In genomic region chr1:62590970-62591368, GRCh38 we compare ENCODE assay signal across 20 cellular contexts. TPM values are rescaled to one million over a fixed set of nuclear protein-coding genes. Genes with fewer than 3 reads are reported as not detected.
DNase-seq lines count a peak whose midpoint lies in the region; ATAC-seq and TF ChIP-seq lines count a peak whose summit lies in the region.
"Had no signal": no experiment of that assay in that cellular context is flagged by ENCODE, and none has a peak within 500 bp of the region (broad histone marks: within the 10 kb centered on the region; RNA-seq: fewer than 3 reads in every experiment).

No MANE protein-coding gene starts in this region.

- POLR2A ChIA-PET in HEK293 (lab: Yijun Ruan, JAX) = no interaction called here

- no peaks in the 10 kb centered on the region for H4K20me1 ChIP-seq in H9 (ENCODE audit: control insufficient read depth, insufficient read depth, insufficient read length)
- H4K20me1 ChIP-seq: BLaER1 had no signal

- no peak overlapping the region for H2BK15ac ChIP-seq in H9 (ENCODE audit: low read depth, low read length)

- TF ChIP-seq CTCF in HEK293 (tag by site-specific recombination; IDR thresholded peaks at IDR 0.05) (no peak), VCaP (conservative IDR thresholded peaks at IDR 0.05) (no peak), chondrocyte (IDR thresholded peaks at IDR 0.05) (no peak), osteocyte (IDR thresholded peaks at IDR 0.05) (no peak), H9 (conservative IDR thresholded peaks at IDR 0.05) (no peak), CD14-positive monocyte (IDR thresholded peaks at IDR 0.05) (no peak)

- H2BK5ac ChIP-seq in H9 (ENCODE audit: insufficient read length, low read length) = no peak overlapping the region

- no peaks in the 10 kb centered on the region for H3K9me3 ChIP-seq in HEK293 (ENCODE audit: control insufficient read depth, insufficient read depth, low read depth, low read length)
- H3K9me3 ChIP-seq in H9 (ENCODE audit: control insufficient read depth, low read depth, low read length) = no peaks in the 10 kb centered on the region
- H3K9me3 ChIP-seq: BE2C, BLaER1, Caco-2 had no signal

- no peak overlapping the region for H2BK120ac ChIP-seq in H9 (ENCODE audit: low read depth, low read length, poor library complexity, severe bottlenecking)

- peaks cover 0 to 4% of the 10 kb centered on the region in 2 experiments; a peak in 1 of 3 replicates for H3K36me3 ChIP-seq in HEK293 (ENCODE audit: control insufficient read depth in 2 of 2, insufficient read depth in 1 of 2, low read length in 2 of 2)
- H3K36me3 ChIP-seq: BE2C had no signal

- no peak overlapping the region for H2AK5ac ChIP-seq in H9 (ENCODE audit: insufficient read length, low read length)

- H3K27ac ChIP-seq in HEK293 (ENCODE audit: extremely low read depth, low read depth, low read length) (no peak overlapping the region), VCaP (peak overlapping the region; percentile 78), H9 (ENCODE audit: insufficient read length, low read depth, low read length) (no peak overlapping the region)
- H3K27ac ChIP-seq: BLaER1 had no signal

- no peaks in the 10 kb centered on the region for H3K27me3 Mint-ChIP-seq in chondrocyte (ENCODE audit: low read depth)
- no peaks in the 10 kb centered on the region for H3K27me3 Mint-ChIP-seq in osteocyte (ENCODE audit: unreplicated experiment)
- H3K27me3 Mint-ChIP-seq in H9 (ENCODE audit: low read depth) = no peaks in the 10 kb centered on the region
- H3K27me3 Mint-ChIP-seq in CD14-positive monocyte (ENCODE audit: low read depth in 3 of 3) = peaks cover 0 to 1% (median 0%) of the 10 kb centered on the region in 3 donors
- H3K27me3 Mint-ChIP-seq: CD4-positive, alpha-beta T cell had no signal

- no peak overlapping the region for H3K9ac ChIP-seq in H9 (ENCODE audit: extremely low read depth, insufficient read length, low read length)
- H3K9ac ChIP-seq: BLaER1 had no signal

- no peaks in the 10 kb centered on the region for H3K23me2 ChIP-seq in H9 (ENCODE audit: insufficient read length, low read depth, low read length, poor library complexity, severe bottlenecking)

- peak overlapping the region; percentile 81 for H3K27ac Mint-ChIP-seq in chondrocyte (ENCODE audit: unreplicated experiment)
- peak overlapping the region; percentile 71 for H3K27ac Mint-ChIP-seq in osteocyte (ENCODE audit: unreplicated experiment)
- H3K27ac Mint-ChIP-seq in H9 = no peak overlapping the region
- no peak overlapping the region for H3K27ac Mint-ChIP-seq in CD14-positive monocyte
- H3K27ac Mint-ChIP-seq: CD4-positive, alpha-beta T cell; CD8-positive, alpha-beta T cell had no signal

- H3K56ac ChIP-seq in H9 (ENCODE audit: insufficient read length, low read depth, low read length) = no peak overlapping the region

- H2AFZ ChIP-seq in H9 (ENCODE audit: low read length) = no peak overlapping the region

- WGBS in H9 (ENCODE audit: extremely low coverage, insufficient read length, low lambda C conversion rate) = no CpG with 5 or more reads among the region's 1 CpG

- H3T11ph ChIP-seq in H9 (ENCODE audit: low read length) = no peak overlapping the region

- peaks cover 6% of the 10 kb centered on the region; the same call in 1 of the 2 replicates for H3K4me1 ChIP-seq in HEK293 (ENCODE audit: control insufficient read depth, insufficient read depth, low read length)
- no peaks in the 10 kb centered on the region for H3K4me1 ChIP-seq in H9 (ENCODE audit: insufficient read depth, low read length)
- H3K4me1 ChIP-seq: BE2C, BLaER1 had no signal

- no peak for DNase-seq in chondrocyte (ENCODE audit: low spot score)
- no peak for DNase-seq in osteocyte (ENCODE audit: extremely low spot score, unreplicated experiment)
- no peak for DNase-seq in middle frontal gyrus (ENCODE audit: extremely low spot score, low spot score)
- DNase-seq in H9 = no peak
- DNase-seq in CD14-positive monocyte (ENCODE audit: low spot score) = no peak
- DNase-seq: 8988T; BE2C; C1 segment of cervical spinal cord; Caco-2; Calu3; CD4-positive, alpha-beta T cell; CD8-positive, alpha-beta T cell; DMS79 treated with DMSO at 0.1 percent for 48 hours; GF-D8 had no signal

- CTCF ChIA-PET in HEK293 (lab: Yijun Ruan, JAX) = no interaction called here

- H3K9me3 Mint-ChIP-seq in chondrocyte (ENCODE audit: low read depth) (peaks cover 5% of the 10 kb centered on the region), osteocyte (ENCODE audit: unreplicated experiment) (no peaks in the 10 kb centered on the region), H9 (no peaks in the 10 kb centered on the region; a peak in 1 of 5 replicates), CD14-positive monocyte (peaks cover 0 to 2% (median 0%) of the 10 kb centered on the region in 7 donors)
- H3K9me3 Mint-ChIP-seq: CD4-positive, alpha-beta T cell; CD8-positive, alpha-beta T cell had no signal

- no peak overlapping the region for H2BK20ac ChIP-seq in H9 (ENCODE audit: low read depth, low read length, poor library complexity, severe bottlenecking)

- H4K91ac ChIP-seq in H9 (ENCODE audit: insufficient read length, low read depth, low read length) = no peak overlapping the region

- no peaks in the 10 kb centered on the region for H3K79me1 ChIP-seq in H9 (ENCODE audit: insufficient read depth, low read depth, low read length, poor library complexity, severe bottlenecking)

- no peak overlapping the region for H3K4me3 Mint-ChIP-seq in chondrocyte (ENCODE audit: unreplicated experiment)
- no peak overlapping the region for H3K4me3 Mint-ChIP-seq in osteocyte (ENCODE audit: unreplicated experiment)
- no peak overlapping the region for H3K4me3 Mint-ChIP-seq in H9
- H3K4me3 Mint-ChIP-seq in CD14-positive monocyte = no peak overlapping the region
- H3K4me3 Mint-ChIP-seq: CD4-positive, alpha-beta T cell; CD8-positive, alpha-beta T cell had no signal

- no peak overlapping the region for H3K4me2 ChIP-seq in H9 (ENCODE audit: insufficient read depth, insufficient read length, low read length)
- H3K4me2 ChIP-seq: BLaER1 had no signal

- intact Hi-C loops in CD14-positive monocyte (cut with micrococcal nuclease) = no loop called here

- H3K36me3 Mint-ChIP-seq in chondrocyte (ENCODE audit: low read depth) (peaks cover under 1% of the 10 kb centered on the region), osteocyte (ENCODE audit: unreplicated experiment) (peaks cover 2% of the 10 kb centered on the region), H9 (ENCODE audit: insufficient read depth in 1 of 3, low read depth in 3 of 3) (no peaks in the 10 kb centered on the region; a peak in 2 of 7 replicates), CD14-positive monocyte (peaks cover under 1 to 7% of the 10 kb centered on the region in 2 donors)

- H3K18ac ChIP-seq in H9 (ENCODE audit: insufficient read length, low read depth, low read length) = no peak overlapping the region

- no peak overlapping the region for H3K4ac ChIP-seq in H9 (ENCODE audit: low read depth, low read length)

- no peak overlapping the region for H3K14ac ChIP-seq in H9 (ENCODE audit: insufficient read depth, low read length)

- no peak overlapping the region for H3K4me3 ChIP-seq in HEK293 (ENCODE audit: low read depth, low read length)
- H3K4me3 ChIP-seq: BLaER1 had no signal

- no peak overlapping the region for H4K8ac ChIP-seq in H9 (replicated peaks; ENCODE audit: insufficient read length, low read depth, low read length)

- no peaks in the 10 kb centered on the region for H3K79me2 ChIP-seq in H9 (ENCODE audit: insufficient read depth, low read length)

- no peak for ATAC-seq in GM19455 (IDR thresholded peaks at IDR 0.05; ENCODE audit: unreplicated experiment)
- ATAC-seq: CD8-positive, alpha-beta T cell had no signal

- peaks cover 87% of the 10 kb centered on the region for H3K4me1 Mint-ChIP-seq in chondrocyte (ENCODE audit: low read depth)
- H3K4me1 Mint-ChIP-seq in osteocyte (ENCODE audit: unreplicated experiment) = peaks cover 84% of the 10 kb centered on the region
- H3K4me1 Mint-ChIP-seq in H9 = peaks cover 13% of the 10 kb centered on the region in 2 experiments
- H3K4me1 Mint-ChIP-seq in CD14-positive monocyte = no peaks in the 10 kb centered on the region

- H3K23ac ChIP-seq in H9 (ENCODE audit: insufficient read length, low read depth, low read length) = no peak overlapping the region

- H3K27me3 ChIP-seq in H9 (ENCODE audit: insufficient read depth, low read length) = no peaks in the 10 kb centered on the region
- H3K27me3 ChIP-seq: BE2C, BLaER1 had no signal

- no peak overlapping the region for H4K5ac ChIP-seq in H9 (ENCODE audit: insufficient read length, low read depth, low read length)

- no peak overlapping the region for H2BK12ac ChIP-seq in H9 (ENCODE audit: insufficient read length, low read depth, low read length)

TF ChIP-seq in HEK293, 187 proteins besides CTCF, POLR2A, EP300 and RAD21:
- TF ChIP-seq ZSCAN23 (tag by site-specific recombination; IDR thresholded peaks at IDR 0.05) = no peak
- peak; percentile 67; the same call in 1 of the 2 replicates for TF ChIP-seq ZNF146 (tag by site-specific recombination; IDR thresholded peaks at IDR 0.05)

RNA-seq across cellular contexts. Expression of gene ANGPTL3, which starts 6.4 kb away (rescaled TPM):
- total RNA-seq in chondrocyte (0.10 TPM in 1 of 3 replicates, not detected in the others), osteocyte (not detected in 2 replicates), H9 (2021) (not detected in 2 replicates)
- polyA plus RNA-seq in CD14-positive monocyte = not detected
- total RNA-seq: A673; Calu3; CD4-positive, alpha-beta T cell; CD8-positive, alpha-beta T cell had no signal
- polyA plus RNA-seq: AG04450 had no signal

Comparison
In these comparisons a context has a peak if more than half of its experiments do, and no peak if none do; other contexts are left out.
1. H3K27ac Mint-ChIP-seq: peak in chondrocyte (single experiment) and osteocyte (single experiment); none in H9 (0 of 3) and CD14-positive monocyte (0 of 7).